8 cellular contexts compared by ENCODE assay signal in the genomic region with DNA sequence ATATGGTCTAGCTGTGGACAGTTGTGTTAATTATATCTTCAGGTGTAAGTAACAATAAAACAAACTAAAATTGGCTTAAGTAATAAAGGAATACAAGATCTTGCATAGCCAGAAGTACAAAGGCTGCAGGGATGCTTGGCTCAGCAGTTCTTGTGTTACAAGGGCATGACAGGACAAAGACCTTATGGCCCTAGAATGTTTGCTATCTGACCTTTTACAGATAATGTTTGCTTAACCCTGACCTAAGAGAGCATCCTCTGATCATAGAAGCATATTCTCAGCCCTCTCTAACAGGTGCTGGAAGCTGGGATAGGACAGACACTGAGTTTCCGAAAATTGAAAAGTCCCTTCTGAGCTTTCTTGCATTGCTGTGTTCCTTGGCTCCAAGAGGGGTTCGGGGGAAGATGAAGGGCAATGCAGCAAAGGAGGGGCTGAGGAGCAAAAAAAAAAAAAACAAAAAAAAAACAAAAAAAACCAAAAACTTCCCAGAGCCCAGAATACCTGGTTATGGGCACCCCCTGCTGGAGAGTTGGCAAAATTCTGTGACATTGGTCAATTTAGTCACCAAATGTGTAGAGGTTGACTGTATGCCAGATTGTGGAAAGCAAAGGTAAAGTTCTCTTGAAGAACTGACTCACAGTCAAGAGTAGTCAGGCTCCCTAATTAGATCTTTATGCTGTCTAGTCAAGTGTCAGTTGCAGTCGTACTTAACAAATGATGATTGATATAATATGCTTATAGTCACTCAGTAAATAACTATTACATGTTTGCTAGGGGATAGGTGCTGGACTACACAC. TPM values are rescaled to one million over a fixed set of nuclear protein-coding genes. Genes with fewer than 3 reads are reported as not detected.
DNase-seq lines count a peak whose midpoint lies in the region; ATAC-seq lines count a peak whose summit lies in the region.

No MANE protein-coding gene starts in this region.

- H3K27me3 Mint-ChIP-seq in T-helper 1 cell treated with Interleukin-12 subunit alpha and Interleukin-12 subunit beta and Interleukin-4 antibody, amounts not matched to agents 30 μg/mL and 1 μg/mL, for 36 hours (ENCODE audit: low read depth): peaks cover 3% of the 10 kb centered on the region
- H3K27me3 Mint-ChIP-seq in immature natural killer cell (ENCODE audit: low read depth in 3 of 3): peaks cover 0 to 2% (median 0%) of the 10 kb centered on the region in 3 donors

- H3K27ac Mint-ChIP-seq in T-helper 1 cell treated with Interleukin-12 subunit alpha and Interleukin-12 subunit beta and Interleukin-4 antibody, amounts not matched to agents 30 μg/mL and 1 μg/mL, for 36 hours: peak overlapping the region; percentile 62
- peak overlapping the region in 1 of 6 donors; percentile 14 for H3K27ac Mint-ChIP-seq in immature natural killer cell

- H3K9me3 Mint-ChIP-seq in T-helper 1 cell treated with Interleukin-12 subunit alpha and Interleukin-12 subunit beta and Interleukin-4 antibody, amounts not matched to agents 30 μg/mL and 1 μg/mL, for 36 hours: no peaks in the 10 kb centered on the region
- no peaks in the 10 kb centered on the region for H3K9me3 Mint-ChIP-seq in immature natural killer cell

- ATAC-seq in HG02870 (IDR thresholded peaks at IDR 0.05; ENCODE audit: unreplicated experiment): no peak

- DNase-seq in NCI-H748 (lab: John Stamatoyannopoulos, UW; ENCODE audit: unreplicated experiment) (peak; percentile 27), NCI-H748 treated with DMSO at 0.1 percent for 48 hours (lab: John Stamatoyannopoulos, UW) (no peak), M059J (ENCODE audit: low read depth) (peak; percentile 72), astrocyte of the hippocampus (ENCODE audit: low read depth, low spot score) (peak; percentile 78), immature natural killer cell (peak; percentile 39 to 50 (median 40))
- peak; percentile 7 to 56 for DNase-seq in stimulated activated CD4-positive, alpha-beta T cell treated with anti-CD3 and anti-CD28 coated beads, Interleukin-1b, Interleukin-23, amount 100 ng/mL, for 1 hour (ENCODE audit: low read depth in 2 of 2)

- peaks cover 49% of the 10 kb centered on the region for H3K4me1 Mint-ChIP-seq in T-helper 1 cell treated with Interleukin-12 subunit alpha and Interleukin-12 subunit beta and Interleukin-4 antibody, amounts not matched to agents 30 μg/mL and 1 μg/mL, for 36 hours (ENCODE audit: low read depth)
- H3K4me1 Mint-ChIP-seq in immature natural killer cell: peaks cover 5 to 7% of the 10 kb centered on the region in 2 donors

- peak overlapping the region; percentile 17 for H3K4me3 Mint-ChIP-seq in T-helper 1 cell treated with Interleukin-12 subunit alpha and Interleukin-12 subunit beta and Interleukin-4 antibody, amounts not matched to agents 30 μg/mL and 1 μg/mL, for 36 hours
- H3K4me3 Mint-ChIP-seq in immature natural killer cell: no peak overlapping the region

- peaks cover 19% of the 10 kb centered on the region for H3K36me3 Mint-ChIP-seq in T-helper 1 cell treated with Interleukin-12 subunit alpha and Interleukin-12 subunit beta and Interleukin-4 antibody, amounts not matched to agents 30 μg/mL and 1 μg/mL, for 36 hours (ENCODE audit: low read depth)
- H3K36me3 Mint-ChIP-seq in immature natural killer cell: no peaks in the 10 kb centered on the region

RNA-seq across cellular contexts. Expression of gene HIKESHI, which starts 10.4 kb away (rescaled TPM):
- total RNA-seq in M059J (2014; rRNA removed; shearing (Covaris generic)): 94.4 and 98.2 TPM in 2 replicates
- polyA plus RNA-seq in immature natural killer cell: 100 to 1,000 TPM in 1 of 3 donors, 10 to 100 TPM in 2; 80.6 to 108 (median 87.6) TPM

RNA-seq across cellular contexts. Expression of gene EED, which starts 47.1 kb away (rescaled TPM):
- total RNA-seq in M059J (2014; rRNA removed; shearing (Covaris generic)): 35.6 and 37.7 TPM in 2 replicates
- polyA plus RNA-seq in immature natural killer cell: 10 to 100 TPM in 1 of 3 donors, 1 to 10 TPM in 2; 1.6 to 15.6 (median 8.3) TPM
